ENCODE assay signal across 20 cellular contexts in the genomic region with DNA sequence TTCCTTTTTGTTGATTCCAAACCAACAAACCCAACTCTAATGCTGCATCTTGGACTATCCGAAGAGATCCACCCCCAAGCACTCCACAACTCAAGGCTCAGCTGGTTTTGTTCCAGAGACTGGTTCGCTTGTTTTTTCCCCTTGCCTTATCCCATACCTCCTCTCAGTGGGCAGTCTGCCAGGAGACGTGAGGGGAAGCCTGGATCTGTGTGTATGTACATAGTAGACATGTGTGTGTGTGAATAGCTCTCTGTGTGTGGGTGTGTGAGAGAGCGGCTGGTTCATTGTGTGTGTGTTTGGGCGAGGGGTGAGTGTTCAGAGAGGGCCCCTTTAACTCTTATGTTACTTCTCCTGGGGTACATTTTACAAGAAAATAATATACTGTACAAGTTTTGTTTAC.
DNase-seq lines count a peak whose midpoint lies in the region; ATAC-seq, FAIRE-seq and TF ChIP-seq lines count a peak whose summit lies in the region.
"Had no signal": no experiment of that assay in that cellular context is flagged by ENCODE, and none has a peak within 500 bp of the region (broad histone marks: within the 10 kb centered on the region; RNA-seq: fewer than 3 reads in every experiment).

No MANE protein-coding gene starts in this region.

- no peaks in the 10 kb centered on the region for H3K9me3 ChIP-seq in ascending aorta
- H3K9me3 ChIP-seq: Caco-2, gastrocnemius medialis, lower lobe of right lung, upper lobe of left lung had no signal

- H3K4me3 ChIP-seq in bronchial epithelial cell (ENCODE audit: low read depth, low read length), result no peak overlapping the region
- H3K4me3 ChIP-seq in ascending aorta, result no peak overlapping the region
- H3K4me3 ChIP-seq: gastrocnemius medialis, GM12878, lower lobe of right lung, upper lobe of left lung had no signal

- H3K36me3 ChIP-seq in bronchial epithelial cell (ENCODE audit: control insufficient read depth, insufficient read depth, low read length) (no peaks in the 10 kb centered on the region), ascending aorta (no peaks in the 10 kb centered on the region)
- H3K36me3 ChIP-seq: gastrocnemius medialis, upper lobe of left lung had no signal

- ATAC-seq in sciatic nerve (peak; percentile 19), GM19467 (IDR thresholded peaks at IDR 0.05; ENCODE audit: unreplicated experiment) (no peak)
- ATAC-seq: gastrocnemius medialis; naive thymus-derived CD8-positive, alpha-beta T cell had no signal

- H3K27ac ChIP-seq in ascending aorta, result no peak overlapping the region
- H3K27ac ChIP-seq: 22Rv1, gastrocnemius medialis, lower lobe of right lung had no signal

- H3K4me1 ChIP-seq in ascending aorta, result no peaks in the 10 kb centered on the region
- H3K4me1 ChIP-seq: gastrocnemius medialis had no signal

- FAIRE-seq in bronchial epithelial cell (lab: Jason Lieb, UNC), result no peak
- FAIRE-seq: endothelial cell of umbilical vein, GM12878 had no signal

- intact Hi-C loops in sciatic nerve (cut with DNase I) (no loop called here), ascending aorta (cut with DNase I) (no loop called here)

- DNase-seq in DMS 273 (lab: John Stamatoyannopoulos, UW; ENCODE audit: unreplicated experiment) (peak; percentile 19), DMS 273 treated with DMSO at 0.1 percent for 48 hours (lab: John Stamatoyannopoulos, UW) (no peak), NCI-H345 (lab: John Stamatoyannopoulos, UW) (peak; percentile 83), bronchial epithelial cell (ENCODE audit: low read depth) (peak; percentile 52), sciatic nerve (ENCODE audit: low spot score) (no peak), ascending aorta (ENCODE audit: low spot score in 2 of 2) (no peak), MV-4-11 (lab: John Stamatoyannopoulos, UW) (no peak)
- DNase-seq: activated effector memory CD4-positive, alpha-beta T cell treated with Interleukin-2 at 50 U/mL for 16 hours; midbrain; naive thymus-derived CD8-positive, alpha-beta T cell; NCI-H1092 treated with DMSO at 0.1 percent for 48 hours; NCI-H2029 had no signal

- TF ChIP-seq CTCF in bronchial epithelial cell (IDR thresholded peaks at IDR 0.05; ENCODE audit: insufficient read depth, low read length, severe bottlenecking) (no peak), ascending aorta (IDR thresholded peaks at IDR 0.05) (no peak)

- no peaks in the 10 kb centered on the region for H3K27me3 ChIP-seq in bronchial epithelial cell (ENCODE audit: control insufficient read depth, insufficient read depth, low read length)
- no peaks in the 10 kb centered on the region for H3K27me3 ChIP-seq in ascending aorta
- H3K27me3 ChIP-seq: gastrocnemius medialis, upper lobe of left lung had no signal

Comparison
In these comparisons a context has a peak if more than half of its experiments do, and no peak if none do; other contexts are left out.
1. DNase-seq: peak in DMS 273 (single experiment), NCI-H345 (single experiment) and bronchial epithelial cell (single experiment); none in DMS 273 treated with DMSO at 0.1 percent for 48 hours (single experiment), sciatic nerve (single experiment), ascending aorta (0 of 2) and MV-4-11 (single experiment).